Comparison of ENCODE assay signal across 9 cellular contexts in genomic region chr2:239285071-239285931, GRCh38.
A peak's percentile ranks its signal among the peaks of the same experiment; 100 is the strongest.
DNase-seq lines count a peak whose midpoint lies in the region; ATAC-seq and TF ChIP-seq lines count a peak whose summit lies in the region.
"Had no signal": no experiment of that assay in that cellular context is flagged by ENCODE, and none has a peak within 500 bp of the region (broad histone marks: within the 10 kb centered on the region; RNA-seq: fewer than 3 reads in every experiment).

No MANE protein-coding gene starts in this region.

- H3K9me2 ChIP-seq in MM.1S (replicated peaks; ENCODE audit: insufficient read depth, low read length) = no peaks in the 10 kb centered on the region

- intact Hi-C loops in heart right ventricle (cut with DNase I) = no loop called here

- H3K9ac ChIP-seq in MM.1S (ENCODE audit: low read length) = no peak overlapping the region
- H3K9ac ChIP-seq: parathyroid adenoma had no signal

- DNase-seq in HT-29 (ENCODE audit: low spot score) = peak; percentile 37
- DNase-seq in activated CD4-positive, alpha-beta T cell treated with anti-CD3 and anti-CD28 coated beads, Interleukin-2, amount 10 ng/mL, durations not matched to agents 7 days and 5 days = peak; percentile 45
- DNase-seq in heart right ventricle = peak in 1 of 2 donors; percentile 14
- DNase-seq in kidney tubule cell (ENCODE audit: low spot score) = no peak
- no peak for DNase-seq in MM.1S
- DNase-seq in NCI-H146 treated with DMSO at 0.1 percent for 48 hours (lab: John Stamatoyannopoulos, UW; ENCODE audit: unreplicated experiment) = no peak
- DNase-seq in T1000 (lab: John Stamatoyannopoulos, UW) = no peak

- H3K36me3 Mint-ChIP-seq in activated CD4-positive, alpha-beta T cell treated with anti-CD3 and anti-CD28 coated beads, Interleukin-2, amount 10 ng/mL, durations not matched to agents 7 days and 5 days (ENCODE audit: low read depth) = peaks cover 22% of the 10 kb centered on the region
- peaks cover 5% of the 10 kb centered on the region for H3K36me3 Mint-ChIP-seq in stimulated activated memory B cell treated with anti-CD40 and anti-IgM and Interleukin-4, amounts not matched to agents 10 μg/mL and 1 μg/mL and 100 μg/mL, for 72 hours

- ATAC-seq in heart right ventricle = peak in 5 of 8 donors; percentile 8 to 39 (median 25)
- peak; percentile 91 for ATAC-seq in stimulated activated memory B cell treated with anti-CD40 and anti-IgM and Interleukin-4, amounts not matched to agents 10 μg/mL and 1 μg/mL and 100 μg/mL, for 72 hours

- H3K9me3 ChIP-seq in heart right ventricle (no peaks in the 10 kb centered on the region), MM.1S (replicated peaks; ENCODE audit: insufficient read depth, low read length) (no peaks in the 10 kb centered on the region)

- H3K9me3 Mint-ChIP-seq in activated CD4-positive, alpha-beta T cell treated with anti-CD3 and anti-CD28 coated beads, Interleukin-2, amount 10 ng/mL, durations not matched to agents 7 days and 5 days = no peaks in the 10 kb centered on the region
- H3K9me3 Mint-ChIP-seq in stimulated activated memory B cell treated with anti-CD40 and anti-IgM and Interleukin-4, amounts not matched to agents 10 μg/mL and 1 μg/mL and 100 μg/mL, for 72 hours = no peaks in the 10 kb centered on the region

- CTCF ChIA-PET in activated CD4-positive, alpha-beta T cell treated with anti-CD3 and anti-CD28 coated beads, Interleukin-2, amount 10 ng/mL, durations not matched to agents 7 days and 5 days (lab: Charles Lee) = interaction anchor here (0.7 to 2.5 kb wide), 6 partner anchors 9 to 17 kb away, joined by 3 to 12 read pairs (median 4); no protein-coding TSS in a partner anchor

- H3K79me2 ChIP-seq in MM.1S (ENCODE audit: low read length) = peaks cover 73% of the 10 kb centered on the region

- no peaks in the 10 kb centered on the region for H3K27me3 Mint-ChIP-seq in activated CD4-positive, alpha-beta T cell treated with anti-CD3 and anti-CD28 coated beads, Interleukin-2, amount 10 ng/mL, durations not matched to agents 7 days and 5 days
- H3K27me3 Mint-ChIP-seq in stimulated activated memory B cell treated with anti-CD40 and anti-IgM and Interleukin-4, amounts not matched to agents 10 μg/mL and 1 μg/mL and 100 μg/mL, for 72 hours = peaks cover 22% of the 10 kb centered on the region

- no peak for TF ChIP-seq CTCF in heart right ventricle (IDR thresholded peaks at IDR 0.05)
- no peak for TF ChIP-seq CTCF in MM.1S (IDR thresholded peaks at IDR 0.05; ENCODE audit: low read length)

- H3K4me1 Mint-ChIP-seq in activated CD4-positive, alpha-beta T cell treated with anti-CD3 and anti-CD28 coated beads, Interleukin-2, amount 10 ng/mL, durations not matched to agents 7 days and 5 days = peaks cover 67% of the 10 kb centered on the region
- H3K4me1 Mint-ChIP-seq in stimulated activated memory B cell treated with anti-CD40 and anti-IgM and Interleukin-4, amounts not matched to agents 10 μg/mL and 1 μg/mL and 100 μg/mL, for 72 hours = peaks cover 51% of the 10 kb centered on the region

- peaks cover 0 to 7% (median 0%) of the 10 kb centered on the region in 9 donors for H3K36me3 ChIP-seq in heart right ventricle
- no peaks in the 10 kb centered on the region for H3K36me3 ChIP-seq in MM.1S (replicated peaks; ENCODE audit: insufficient read depth, low read length)

- H2AFZ ChIP-seq in MM.1S (ENCODE audit: low read length) = no peak overlapping the region
- H2AFZ ChIP-seq: parathyroid adenoma had no signal

- H3K4me2 ChIP-seq in MM.1S (ENCODE audit: low read depth, low read length) = no peak overlapping the region

- H3K4me3 Mint-ChIP-seq in activated CD4-positive, alpha-beta T cell treated with anti-CD3 and anti-CD28 coated beads, Interleukin-2, amount 10 ng/mL, durations not matched to agents 7 days and 5 days = peak overlapping the region; percentile 69
- peak overlapping the region; percentile 54 for H3K4me3 Mint-ChIP-seq in stimulated activated memory B cell treated with anti-CD40 and anti-IgM and Interleukin-4, amounts not matched to agents 10 μg/mL and 1 μg/mL and 100 μg/mL, for 72 hours

- no peaks in the 10 kb centered on the region for H3K27me3 ChIP-seq in heart right ventricle
- no peaks in the 10 kb centered on the region for H3K27me3 ChIP-seq in MM.1S (replicated peaks; ENCODE audit: insufficient read depth, low read length)

- POLR2A ChIA-PET in activated CD4-positive, alpha-beta T cell treated with anti-CD3 and anti-CD28 coated beads, Interleukin-2, amount 10 ng/mL, durations not matched to agents 7 days and 5 days (lab: Charles Lee) = no interaction called here

- H3K4me3 ChIP-seq in heart right ventricle (peak overlapping the region in 5 of 10 donors; percentile 11 to 31 (median 22)), MM.1S (ENCODE audit: low read length) (no peak overlapping the region)

- 42 to 60% methylated on average over 26 of the region's 26 CpGs for WGBS in heart right ventricle, 2 donors

- H3K27ac Mint-ChIP-seq in activated CD4-positive, alpha-beta T cell treated with anti-CD3 and anti-CD28 coated beads, Interleukin-2, amount 10 ng/mL, durations not matched to agents 7 days and 5 days = peak overlapping the region; percentile 87
- peak overlapping the region; percentile 43 for H3K27ac Mint-ChIP-seq in stimulated activated memory B cell treated with anti-CD40 and anti-IgM and Interleukin-4, amounts not matched to agents 10 μg/mL and 1 μg/mL and 100 μg/mL, for 72 hours

- H4K20me1 ChIP-seq in MM.1S (ENCODE audit: insufficient read depth, low read length) = no peaks in the 10 kb centered on the region

- H3K27ac ChIP-seq in heart right ventricle = peak overlapping the region in 4 of 10 donors; percentile 0 to 82 (median 38)
- no peak overlapping the region for H3K27ac ChIP-seq in MM.1S (ENCODE audit: low read length)
- H3K27ac ChIP-seq: parathyroid adenoma had no signal

- H3F3A ChIP-seq in MM.1S (ENCODE audit: insufficient read depth, low read length) = peaks cover 13% of the 10 kb centered on the region

- peaks cover 10 to 75% (median 51%) of the 10 kb centered on the region in 9 donors for H3K4me1 ChIP-seq in heart right ventricle
- H3K4me1 ChIP-seq in MM.1S (ENCODE audit: low read length) = peaks cover 9% of the 10 kb centered on the region
- H3K4me1 ChIP-seq: parathyroid adenoma had no signal

Comparison
In these comparisons a context has a peak if more than half of its experiments do, and no peak if none do; other contexts are left out.
1. DNase-seq: peak in HT-29 (single experiment) and activated CD4-positive, alpha-beta T cell treated with anti-CD3 and anti-CD28 coated beads, Interleukin-2, amount 10 ng/mL, durations not matched to agents 7 days and 5 days (single experiment); none in kidney tubule cell (single experiment), MM.1S (single experiment), NCI-H146 treated with DMSO at 0.1 percent for 48 hours (single experiment) and T1000 (single experiment).